ENCODE assay signal across 21 cellular contexts in the genomic region with DNA sequence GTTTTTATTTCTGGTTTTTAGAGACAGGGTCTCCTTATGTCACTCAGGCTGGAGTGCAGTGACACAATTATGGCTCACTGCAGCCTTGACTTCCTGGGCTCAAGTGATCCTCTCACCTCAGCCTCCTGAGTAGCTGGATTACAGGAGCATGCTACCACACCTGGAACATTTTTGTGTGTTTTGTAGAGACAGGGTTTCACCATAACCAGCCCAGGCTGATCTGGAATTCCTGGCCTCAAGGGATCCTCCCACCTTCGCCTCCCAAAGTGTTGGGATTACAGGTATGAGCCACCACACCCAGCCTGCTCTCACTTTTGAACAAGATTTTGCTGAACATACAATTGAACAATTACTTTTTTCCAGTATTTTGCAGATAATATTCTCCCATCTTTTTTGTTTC. TPM values are rescaled to one million over a fixed set of nuclear protein-coding genes. Genes with fewer than 3 reads are reported as not detected.
"Had no signal": no experiment of that assay in that cellular context is flagged by ENCODE, and none has a peak within 500 bp of the region (broad histone marks: within the 10 kb centered on the region; RNA-seq: fewer than 3 reads in every experiment).

No MANE protein-coding gene starts in this region.

- H3K4me3 ChIP-seq: coronary artery, dorsolateral prefrontal cortex, esophagus squamous epithelium, right atrium auricular region, sigmoid colon, skin epidermis, testis, tibial nerve had no signal

- H3K27me3 ChIP-seq: dorsolateral prefrontal cortex, esophagus squamous epithelium, neutrophil, right atrium auricular region, sigmoid colon, testis, tibial nerve had no signal

- H3K4me3 Mint-ChIP-seq: immature natural killer cell; naive thymus-derived CD4-positive, alpha-beta T cell; stimulated activated naive B cell treated with anti-CD40 and anti-IgM and Interleukin-4, amounts not matched to agents 10 μg/mL and 1 μg/mL and 100 μg/mL, for 72 hours; stimulated activated naive CD8-positive, alpha-beta T cell treated with anti-CD3 and anti-CD28 coated beads, Interleukin-15, amount 100 ng/mL, for 72 hours had no signal

- ATAC-seq: left colon; left ventricle myocardium superior; naive thymus-derived CD4-positive, alpha-beta T cell; stimulated activated naive B cell treated with anti-CD40 and anti-IgM and Interleukin-4, amounts not matched to agents 10 μg/mL and 1 μg/mL and 100 μg/mL, for 72 hours; stimulated activated naive CD8-positive, alpha-beta T cell treated with anti-CD3 and anti-CD28 coated beads, Interleukin-15, amount 100 ng/mL, for 72 hours had no signal

- H3K9me3 ChIP-seq: esophagus squamous epithelium, neutrophil, right atrium auricular region, sigmoid colon, testis, tibial nerve had no signal

- FAIRE-seq: kidney had no signal

- H3K36me3 Mint-ChIP-seq: immature natural killer cell; stimulated activated naive B cell treated with anti-CD40 and anti-IgM and Interleukin-4, amounts not matched to agents 10 μg/mL and 1 μg/mL and 100 μg/mL, for 72 hours had no signal

- H3K27ac Mint-ChIP-seq: immature natural killer cell; naive thymus-derived CD4-positive, alpha-beta T cell; stimulated activated naive B cell treated with anti-CD40 and anti-IgM and Interleukin-4, amounts not matched to agents 10 μg/mL and 1 μg/mL and 100 μg/mL, for 72 hours; stimulated activated naive CD8-positive, alpha-beta T cell treated with anti-CD3 and anti-CD28 coated beads, Interleukin-15, amount 100 ng/mL, for 72 hours had no signal

- H3K27ac ChIP-seq: coronary artery, dorsolateral prefrontal cortex, esophagus squamous epithelium, neutrophil, right atrium auricular region, sigmoid colon, skin epidermis, testis, tibial nerve had no signal

- DNase-seq: dorsolateral prefrontal cortex; effector CD8-positive, alpha-beta T cell; esophagus squamous epithelium; foreskin fibroblast; immature natural killer cell; kidney; left colon; left ventricle myocardium superior; naive thymus-derived CD4-positive, alpha-beta T cell; posterior cingulate gyrus; sigmoid colon; stimulated activated CD4-positive, alpha-beta T cell treated with anti-CD3 and anti-CD28 coated beads, Interleukin-2, amount 100 ng/mL, for 24 hours; stimulated activated CD4-positive, alpha-beta T cell treated with anti-CD3 and anti-CD28 coated beads, Interleukin-4, amount 100 ng/mL, for 4 hours; stimulated activated naive B cell treated with anti-CD40 and anti-IgM and Interleukin-4, amounts not matched to agents 10 μg/mL and 1 μg/mL and 100 μg/mL, for 72 hours; stimulated activated naive CD8-positive, alpha-beta T cell treated with anti-CD3 and anti-CD28 coated beads, Interleukin-15, amount 100 ng/mL, for 72 hours; testis had no signal

- H3K4me1 ChIP-seq: esophagus squamous epithelium, right atrium auricular region, sigmoid colon, testis had no signal

- H3K36me3 ChIP-seq: esophagus squamous epithelium, neutrophil, right atrium auricular region, sigmoid colon, tibial nerve had no signal

- H3K9me3 Mint-ChIP-seq: immature natural killer cell; naive thymus-derived CD4-positive, alpha-beta T cell; stimulated activated naive CD8-positive, alpha-beta T cell treated with anti-CD3 and anti-CD28 coated beads, Interleukin-15, amount 100 ng/mL, for 72 hours had no signal

- H3K4me1 Mint-ChIP-seq: stimulated activated naive B cell treated with anti-CD40 and anti-IgM and Interleukin-4, amounts not matched to agents 10 μg/mL and 1 μg/mL and 100 μg/mL, for 72 hours had no signal

RNA-seq across cellular contexts. Expression of gene PTPRF, which starts 53.0 kb away (rescaled TPM):
- polyA plus RNA-seq: immature natural killer cell; naive thymus-derived CD4-positive, alpha-beta T cell had no signal
